ENCODE assay signal across 29 cellular contexts in the genomic region with DNA sequence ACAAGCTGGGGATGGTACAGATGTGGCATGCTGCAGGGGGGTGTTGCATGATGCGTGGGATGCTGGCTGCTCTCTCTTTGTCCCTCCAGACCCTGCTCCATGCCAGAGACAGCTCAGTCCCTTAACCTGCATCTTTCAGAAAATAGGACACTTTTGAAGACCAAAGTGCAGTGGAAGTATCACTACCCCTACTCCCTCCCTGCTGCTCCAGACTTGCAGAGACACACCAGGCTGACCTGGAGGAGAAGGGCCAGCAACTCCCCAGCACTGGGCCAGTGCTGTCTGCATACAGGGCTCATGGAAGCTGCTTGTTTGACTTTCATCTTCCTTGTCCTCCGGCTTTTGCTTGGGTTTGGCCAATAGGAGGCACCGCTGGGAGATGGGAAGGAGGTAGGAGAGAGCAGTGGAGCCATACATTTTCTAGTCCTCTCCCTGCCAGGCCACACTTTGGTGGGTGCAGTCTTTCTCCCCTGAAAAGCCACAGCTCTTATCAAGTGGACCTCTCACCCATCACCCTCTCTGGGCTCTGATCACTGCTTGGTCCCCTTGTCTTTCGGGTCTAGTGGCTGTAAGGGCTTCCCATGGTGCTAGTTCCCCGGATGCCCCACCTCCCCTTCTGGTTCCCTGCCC.
"Had no signal": no experiment of that assay in that cellular context is flagged by ENCODE, and none has a peak within 500 bp of the region (broad histone marks: within the 10 kb centered on the region; RNA-seq: fewer than 3 reads in every experiment).

No MANE protein-coding gene starts in this region.

- H3K4me2 ChIP-seq: hepatocyte had no signal

- H3K27ac Mint-ChIP-seq: activated CD4-positive, alpha-beta T cell treated with anti-CD3 and anti-CD28 coated beads for 36 hours; activated CD8-positive, alpha-beta T cell treated with anti-CD3 and anti-CD28 coated beads, Interleukin-2, amount 10 ng/mL, durations not matched to agents 7 days and 5 days; activated naive CD4-positive, alpha-beta T cell treated with anti-CD3 and anti-CD28 coated beads, Interleukin-2, amount 50 U/mL, for 24 hours; activated naive CD8-positive, alpha-beta T cell treated with anti-CD3 and anti-CD28 coated beads, Interleukin-2, amount 50 U/mL, for 24 hours; activated T-cell treated with anti-CD3 and anti-CD28 coated beads, Interleukin-2, amount 50 U/mL, for 24 hours; natural killer cell treated with Interleukin-12 subunit alpha and Interleukin-12 subunit beta and Interleukin-15 and Interleukin-18, amount 100 ng/mL, for 72 hours; progenitor cell of endocrine pancreas; T-helper 2 cell treated with Interferon-gamma antibody and Interleukin-4, amounts not matched to agents 5 μg/mL and 100 μg/mL, for 36 hours had no signal

- H3K79me2 ChIP-seq: hepatocyte had no signal

- H3K27ac ChIP-seq: cardiac muscle cell, colonic mucosa, gastrocnemius medialis, hepatocyte, left ventricle myocardium inferior, neutrophil, ovary, suprapubic skin had no signal

- H2AFZ ChIP-seq: hepatocyte had no signal

- ATAC-seq: activated CD4-positive, alpha-beta T cell treated with anti-CD3 and anti-CD28 coated beads for 36 hours; activated CD8-positive, alpha-beta T cell treated with anti-CD3 and anti-CD28 coated beads, Interleukin-2, amount 10 ng/mL, durations not matched to agents 7 days and 5 days; activated naive CD8-positive, alpha-beta T cell treated with anti-CD3 and anti-CD28 coated beads, Interleukin-2, amount 50 U/mL, for 24 hours; gastrocnemius medialis; mucosa of descending colon; natural killer cell treated with Interleukin-12 subunit alpha and Interleukin-12 subunit beta and Interleukin-15 and Interleukin-18, amount 100 ng/mL, for 72 hours had no signal

- H3K9me3 Mint-ChIP-seq: activated naive CD4-positive, alpha-beta T cell treated with anti-CD3 and anti-CD28 coated beads, Interleukin-2, amount 50 U/mL, for 24 hours; activated naive CD8-positive, alpha-beta T cell treated with anti-CD3 and anti-CD28 coated beads, Interleukin-2, amount 50 U/mL, for 24 hours; activated T-cell treated with anti-CD3 and anti-CD28 coated beads, Interleukin-2, amount 50 U/mL, for 24 hours; natural killer cell treated with Interleukin-12 subunit alpha and Interleukin-12 subunit beta and Interleukin-15 and Interleukin-18, amount 100 ng/mL, for 72 hours; T-helper 2 cell treated with Interferon-gamma antibody and Interleukin-4, amounts not matched to agents 5 μg/mL and 100 μg/mL, for 36 hours had no signal

- H3K36me3 Mint-ChIP-seq: activated naive CD4-positive, alpha-beta T cell treated with anti-CD3 and anti-CD28 coated beads, Interleukin-2, amount 50 U/mL, for 24 hours; natural killer cell treated with Interleukin-12 subunit alpha and Interleukin-12 subunit beta and Interleukin-15 and Interleukin-18, amount 100 ng/mL, for 72 hours had no signal

- H3K27me3 Mint-ChIP-seq: activated CD4-positive, alpha-beta T cell treated with anti-CD3 and anti-CD28 coated beads for 36 hours; activated naive CD4-positive, alpha-beta T cell treated with anti-CD3 and anti-CD28 coated beads, Interleukin-2, amount 50 U/mL, for 24 hours; activated T-cell treated with anti-CD3 and anti-CD28 coated beads, Interleukin-2, amount 50 U/mL, for 24 hours had no signal

- DNase-seq: activated CD4-positive, alpha-beta T cell treated with anti-CD3 and anti-CD28 coated beads for 36 hours; activated CD4-positive, CD25-positive, alpha-beta regulatory T cell; activated CD8-positive, alpha-beta T cell treated with anti-CD3 and anti-CD28 coated beads, Interleukin-2, amount 10 ng/mL, durations not matched to agents 7 days and 5 days; activated gamma-delta T cell; activated naive CD8-positive, alpha-beta T cell treated with anti-CD3 and anti-CD28 coated beads, Interleukin-2, amount 50 U/mL, for 24 hours; activated T-cell treated with anti-CD3 and anti-CD28 coated beads, Interleukin-2, amount 50 U/mL, for 24 hours; cerebellar nuclear complex; colonic mucosa; effector memory CD4-positive, alpha-beta T cell; erythroblast; gastrocnemius medialis; islet precursor cell; left ventricle myocardium inferior; mesendoderm; mucosa of descending colon; ovary; spleen; stimulated activated naive CD4-positive, alpha-beta T cell; T-helper 1 cell; tibial artery had no signal

- H3K4me1 ChIP-seq: colonic mucosa, gastrocnemius medialis, left ventricle myocardium inferior, suprapubic skin had no signal

- H3K4me1 Mint-ChIP-seq: activated CD4-positive, alpha-beta T cell treated with anti-CD3 and anti-CD28 coated beads for 36 hours; activated naive CD4-positive, alpha-beta T cell treated with anti-CD3 and anti-CD28 coated beads, Interleukin-2, amount 50 U/mL, for 24 hours had no signal

- H3K4me3 Mint-ChIP-seq: activated CD4-positive, alpha-beta T cell treated with anti-CD3 and anti-CD28 coated beads for 36 hours; activated CD8-positive, alpha-beta T cell treated with anti-CD3 and anti-CD28 coated beads, Interleukin-2, amount 10 ng/mL, durations not matched to agents 7 days and 5 days; activated naive CD4-positive, alpha-beta T cell treated with anti-CD3 and anti-CD28 coated beads, Interleukin-2, amount 50 U/mL, for 24 hours; activated naive CD8-positive, alpha-beta T cell treated with anti-CD3 and anti-CD28 coated beads, Interleukin-2, amount 50 U/mL, for 24 hours; activated T-cell treated with anti-CD3 and anti-CD28 coated beads, Interleukin-2, amount 50 U/mL, for 24 hours; natural killer cell treated with Interleukin-12 subunit alpha and Interleukin-12 subunit beta and Interleukin-15 and Interleukin-18, amount 100 ng/mL, for 72 hours; T-helper 2 cell treated with Interferon-gamma antibody and Interleukin-4, amounts not matched to agents 5 μg/mL and 100 μg/mL, for 36 hours had no signal

- H3K4me3 ChIP-seq: cardiac muscle cell, colonic mucosa, gastrocnemius medialis, hepatocyte, left ventricle myocardium inferior, lung, mucosa of descending colon, ovary, spleen, suprapubic skin, tibial artery had no signal

- H3K27me3 ChIP-seq: colonic mucosa, gastrocnemius medialis, hepatocyte, neutrophil, ovary, spleen, suprapubic skin, tibial artery had no signal

- H3K9me3 ChIP-seq: colonic mucosa, gastrocnemius medialis, mucosa of descending colon, neutrophil, ovary, suprapubic skin had no signal

- H3K36me3 ChIP-seq: cardiac muscle cell, colonic mucosa, gastrocnemius medialis, left ventricle myocardium inferior, neutrophil, ovary, spleen, suprapubic skin, tibial artery had no signal
